In genomic region chr19:11798391-11799296, GRCh38 we compare ENCODE assay signal across 8 cellular contexts. TPM values are rescaled to one million over a fixed set of nuclear protein-coding genes. Genes with fewer than 3 reads are reported as not detected.
A peak's percentile ranks its signal among the peaks of the same experiment; 100 is the strongest.
DNase-seq lines count a peak whose midpoint lies in the region; ATAC-seq and TF ChIP-seq lines count a peak whose summit lies in the region.

Gene ZNF491 (plus strand): TSS chr19:11798523. CDS start chr19:11805954, 7,431 bp downstream.

- no peaks in the 10 kb centered on the region for H3K36me3 ChIP-seq in CD8-positive, alpha-beta T cell (ENCODE audit: insufficient read depth, low read length)
- H3K36me3 ChIP-seq in HUES48 (ENCODE audit: control insufficient read depth, insufficient read depth, low read length) (no peaks in the 10 kb centered on the region), esophagus squamous epithelium (no peaks in the 10 kb centered on the region)

- H3K9me3 ChIP-seq in CD8-positive, alpha-beta T cell (ENCODE audit: low read length) = no peaks in the 10 kb centered on the region
- H3K9me3 ChIP-seq in HUES48 (ENCODE audit: control insufficient read depth, insufficient read depth, low read length) (peaks cover 5% of the 10 kb centered on the region; the same call in 1 of the 2 replicates), esophagus squamous epithelium (no peaks in the 10 kb centered on the region)

- intact Hi-C loops in CD8-positive, alpha-beta T cell (cut with DNase I, micrococcal nuclease) = loop anchor here (1.0 to 10.0 kb wide), 11 partner anchors 16 to 259 kb away; partner anchors contain the start of genes ZNF439 (in 2 of the 2), ZNF440 (in 2 of the 2), ZNF700 (in 1 of the 2) and ZNF823 (in 1 of the 2)
- intact Hi-C loops in esophagus squamous epithelium (cut with DNase I) = loop anchor here (5.0 kb wide), 1 partner anchor 344 kb away; the partner anchor contains the start of gene ZNF20

- H3K9me3 Mint-ChIP-seq in CD8-positive, alpha-beta T cell = peaks cover 4% of the 10 kb centered on the region
- H3K9me3 Mint-ChIP-seq in activated T-cell treated with anti-CD3 and anti-CD28 coated beads, Interleukin-2, amount 50 U/mL, for 4 hours = peaks cover 8% of the 10 kb centered on the region

- TF ChIP-seq CTCF in CD8-positive, alpha-beta T cell (IDR thresholded peaks at IDR 0.05) = peak; percentile 23
- peak in 4 of 6 experiments; percentile 10 to 32 (median 27) for TF ChIP-seq CTCF in esophagus squamous epithelium (IDR thresholded peaks at IDR 0.05)

- POLR2A ChIA-PET in CD8-positive, alpha-beta T cell (lab: Charles Lee) = interaction anchor here (0.9 to 1.6 kb wide), 7 partner anchors 14 to 342 kb away, joined by 3 to 6 read pairs (median 3); partner anchors contain the start of genes ZNF20, ZNF440 and ZNF441

- H3K9ac ChIP-seq in HUES48 (ENCODE audit: low read depth, low read length) = peak within 1 kb of the TSS; percentile 27; the same call in 1 of the 2 replicates

- 1 to 6% methylated on average over 10 to 14 of the region's 56 CpGs for WGBS in esophagus squamous epithelium, 2 donors

- peak within 1 kb of the TSS; percentile 63 for H3K27ac ChIP-seq in CD8-positive, alpha-beta T cell (ENCODE audit: low read depth, low read length)
- H3K27ac ChIP-seq in HUES48 (ENCODE audit: low read depth, low read length) (peak within 1 kb of the TSS; percentile 73), esophagus squamous epithelium (peak within 1 kb of the TSS; percentile 64 to 87 (median 81))

- no peaks in the 10 kb centered on the region for H3K27me3 Mint-ChIP-seq in CD8-positive, alpha-beta T cell (ENCODE audit: low read depth)
- no peaks in the 10 kb centered on the region for H3K27me3 Mint-ChIP-seq in activated T-cell treated with anti-CD3 and anti-CD28 coated beads, Interleukin-2, amount 50 U/mL, for 4 hours (ENCODE audit: low read depth)

- peak; percentile 98 for ATAC-seq in CD8-positive, alpha-beta T cell
- ATAC-seq in GM19463 (IDR thresholded peaks at IDR 0.05; ENCODE audit: unreplicated experiment) = peak; percentile 93
- ATAC-seq in activated T-cell treated with anti-CD3 and anti-CD28 coated beads, Interleukin-2, amount 50 U/mL, for 4 hours = peak; percentile 99 to 100

- H3K4me3 Mint-ChIP-seq in CD8-positive, alpha-beta T cell = peak within 1 kb of the TSS; percentile 89
- H3K4me3 Mint-ChIP-seq in activated T-cell treated with anti-CD3 and anti-CD28 coated beads, Interleukin-2, amount 50 U/mL, for 4 hours = peak within 1 kb of the TSS; percentile 88

- no peaks in the 10 kb centered on the region for H3K27me3 ChIP-seq in CD8-positive, alpha-beta T cell (ENCODE audit: insufficient read depth, low read length)
- H3K27me3 ChIP-seq in HUES48 (ENCODE audit: control insufficient read depth, insufficient read depth, low read length) = peaks cover 14% of the 10 kb centered on the region
- H3K27me3 ChIP-seq in esophagus squamous epithelium = no peaks in the 10 kb centered on the region

- CTCF ChIA-PET in CD8-positive, alpha-beta T cell (lab: Charles Lee) = interaction anchor here (0.6 to 6.1 kb wide), 40 partner anchors 9 to 1835 kb away, joined by 3 to 68 read pairs (median 5); partner anchors contain the start of genes ZNF20, ZNF440, ZNF441 and ZNF700

- H3K4me3 ChIP-seq in CD8-positive, alpha-beta T cell (ENCODE audit: low read depth, low read length) = peak within 1 kb of the TSS; percentile 79
- H3K4me3 ChIP-seq in HUES48 (ENCODE audit: low read depth, low read length) = peak within 1 kb of the TSS; percentile 82
- H3K4me3 ChIP-seq in esophagus squamous epithelium = peak within 1 kb of the TSS; percentile 61 to 82 (median 64)

- TF ChIP-seq POLR2A in esophagus squamous epithelium (IDR thresholded peaks at IDR 0.05) = peak in 2 of 4 donors; percentile 48 to 75

- peaks cover 8% of the 10 kb centered on the region for H3K36me3 Mint-ChIP-seq in CD8-positive, alpha-beta T cell
- no peaks in the 10 kb centered on the region for H3K36me3 Mint-ChIP-seq in activated T-cell treated with anti-CD3 and anti-CD28 coated beads, Interleukin-2, amount 50 U/mL, for 4 hours (ENCODE audit: insufficient read depth)

- peak; percentile 59 to 87 (median 82) for DNase-seq in CD8-positive, alpha-beta T cell
- DNase-seq in OCI-M1 (lab: John Stamatoyannopoulos, UW) (peak; percentile 99), esophagus squamous epithelium (lab: John Stamatoyannopoulos, UW) (peak; percentile 26), myocyte (ENCODE audit: low read depth) (peak; percentile 86)
- DNase-seq in activated T-cell treated with anti-CD3 and anti-CD28 coated beads, Interleukin-2, amount 50 U/mL, for 4 hours = peak; percentile 77
- peak; percentile 58 to 70 for DNase-seq in stimulated activated CD8-positive, alpha-beta memory T cell treated with anti-CD3 and anti-CD28 coated beads, Interleukin-7, amount 100 ng/mL, for 1 hour (ENCODE audit: low read depth in 2 of 2)

- H3K4me1 Mint-ChIP-seq in CD8-positive, alpha-beta T cell (ENCODE audit: low read depth) = peaks cover 17% of the 10 kb centered on the region
- peaks cover 13% of the 10 kb centered on the region for H3K4me1 Mint-ChIP-seq in activated T-cell treated with anti-CD3 and anti-CD28 coated beads, Interleukin-2, amount 50 U/mL, for 4 hours (ENCODE audit: low read depth)

- peaks cover 12% of the 10 kb centered on the region for H3K4me1 ChIP-seq in CD8-positive, alpha-beta T cell (ENCODE audit: insufficient read depth, low read length)
- H3K4me1 ChIP-seq in HUES48 (ENCODE audit: control insufficient read depth, insufficient read depth, low read length) (peaks cover 7% of the 10 kb centered on the region; the same call in 1 of the 2 replicates), esophagus squamous epithelium (peaks cover 7 to 26% (median 11%) of the 10 kb centered on the region in 3 donors)

- peak within 1 kb of the TSS; percentile 91 for H3K27ac Mint-ChIP-seq in CD8-positive, alpha-beta T cell

RNA-seq across cellular contexts. Expression of gene ZNF491, which starts in this region (rescaled TPM):
- under 1 TPM; 0.43 to 0.89 TPM for total RNA-seq in CD8-positive, alpha-beta T cell
- under 1 TPM; 0.13 to 0.33 (median 0.16) TPM for total RNA-seq in activated T-cell treated with anti-CD3 and anti-CD28 coated beads, Interleukin-2, amount 50 U/mL, for 4 hours
- total RNA-seq in esophagus squamous epithelium (1 to 10 TPM in 1 of 4 donors, under 1 TPM in 3; 0.13 to 2.3 (median 0.82) TPM), myocyte (2.3 and 2.4 TPM in 2 replicates)
- polyA plus RNA-seq in myocyte (2012) = 1.2 TPM

Comparison
In these comparisons a context has a peak if more than half of its experiments do, and no peak if none do; other contexts are left out.
1. Peak in every context shown above with its lines: DNase-seq, ATAC-seq, H3K4me3 ChIP-seq and H3K27ac ChIP-seq.
2. Peak in DNase-seq, ATAC-seq, H3K4me3 ChIP-seq and H3K27ac ChIP-seq in CD8-positive, alpha-beta T cell; RNA of the gene not detected or under 1 TPM.
3. Peak in DNase-seq and ATAC-seq in activated T-cell treated with anti-CD3 and anti-CD28 coated beads, Interleukin-2, amount 50 U/mL, for 4 hours; RNA of the gene not detected or under 1 TPM.
4. DNase-seq: peak in every context shown above with its lines; median percentile 99 in OCI-M1; 86 in myocyte; 82 in CD8-positive, alpha-beta T cell; 77 in activated T-cell treated with anti-CD3 and anti-CD28 coated beads, Interleukin-2, amount 50 U/mL, for 4 hours; 64 in stimulated activated CD8-positive, alpha-beta memory T cell treated with anti-CD3 and anti-CD28 coated beads, Interleukin-7, amount 100 ng/mL, for 1 hour; 26 in esophagus squamous epithelium.